In the genomic region with DNA sequence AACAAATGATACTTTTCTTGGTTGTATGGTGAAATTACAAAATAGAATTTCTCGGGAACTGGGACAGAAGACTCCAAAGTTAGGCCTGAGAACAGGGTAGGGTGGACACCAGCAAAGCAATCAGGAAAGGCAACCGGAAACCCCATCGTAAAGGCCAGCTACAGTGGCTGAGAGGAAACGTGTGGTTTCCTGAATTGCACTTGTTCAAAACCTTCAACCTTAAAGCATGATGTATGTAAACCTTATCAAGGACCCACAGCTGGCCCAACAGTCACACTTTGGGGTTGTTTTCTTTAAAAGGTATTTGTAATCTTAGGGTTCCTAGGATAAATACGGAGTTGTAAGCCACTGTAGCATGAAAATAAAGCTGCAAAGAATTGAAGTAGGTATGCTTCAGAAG, we compare ENCODE assay signal across 18 cellular contexts. TPM values are rescaled to one million over a fixed set of nuclear protein-coding genes. Genes with fewer than 3 reads are reported as not detected.
DNase-seq lines count a peak whose midpoint lies in the region; ATAC-seq and TF ChIP-seq lines count a peak whose summit lies in the region.
"Had no signal": no experiment of that assay in that cellular context is flagged by ENCODE, and none has a peak within 500 bp of the region (broad histone marks: within the 10 kb centered on the region; RNA-seq: fewer than 3 reads in every experiment).

No MANE protein-coding gene starts in this region.

- H3K79me2 ChIP-seq in smooth muscle cell (ENCODE audit: low read depth), result no peaks in the 10 kb centered on the region

- H2AFZ ChIP-seq in smooth muscle cell (ENCODE audit: low read depth), result no peak overlapping the region
- H2AFZ ChIP-seq: PC-9 had no signal

- no peak overlapping the region for H3K4me2 ChIP-seq in smooth muscle cell
- H3K4me2 ChIP-seq: PC-9 had no signal

- H3K4me1 Mint-ChIP-seq in T-helper 1 cell treated with Interleukin-12 subunit alpha and Interleukin-12 subunit beta and Interleukin-4 antibody, amounts not matched to agents 30 μg/mL and 1 μg/mL, for 36 hours (ENCODE audit: low read depth), result peaks cover 34% of the 10 kb centered on the region
- H3K4me1 Mint-ChIP-seq in natural killer cell, result peaks cover 66 to 73% of the 10 kb centered on the region in 2 donors

- intact Hi-C loops in natural killer cell (cut with micrococcal nuclease) (loop anchor here (5.0 kb wide), 1 partner anchor 62 kb away; no protein-coding TSS in a partner anchor), transverse colon (cut with DNase I; ENCODE audit: low total_unique reads) (no loop called here)

- no peaks in the 10 kb centered on the region for H3K9me3 Mint-ChIP-seq in T-helper 1 cell treated with Interleukin-12 subunit alpha and Interleukin-12 subunit beta and Interleukin-4 antibody, amounts not matched to agents 30 μg/mL and 1 μg/mL, for 36 hours
- H3K9me3 Mint-ChIP-seq in natural killer cell, result no peaks in the 10 kb centered on the region
- H3K9me3 Mint-ChIP-seq: CD4-positive, alpha-beta T cell had no signal

- TF ChIP-seq CTCF in natural killer cell (IDR thresholded peaks at IDR 0.05) (no peak), transverse colon (IDR thresholded peaks at IDR 0.05) (no peak), smooth muscle cell (IDR thresholded peaks at IDR 0.05; ENCODE audit: borderline replicate concordance, insufficient read depth, poor library complexity, severe bottlenecking) (no peak)

- WGBS in transverse colon (ENCODE audit: low coverage in 1 of 2), 2 donors, result 39 to 49% methylated on average over 5 of the region's 5 CpGs
- WGBS in smooth muscle cell (ENCODE audit: low lambda C conversion rate), result 80% methylated on average over 5 of the region's 5 CpGs

- H3K4me3 Mint-ChIP-seq in T-helper 1 cell treated with Interleukin-12 subunit alpha and Interleukin-12 subunit beta and Interleukin-4 antibody, amounts not matched to agents 30 μg/mL and 1 μg/mL, for 36 hours, result peak overlapping the region; percentile 9
- peak overlapping the region; percentile 99 for H3K4me3 Mint-ChIP-seq in natural killer cell
- H3K4me3 Mint-ChIP-seq: activated naive CD8-positive, alpha-beta T cell; CD4-positive, alpha-beta T cell; WTC11 had no signal

- peaks cover 54% of the 10 kb centered on the region for H3K27me3 Mint-ChIP-seq in T-helper 1 cell treated with Interleukin-12 subunit alpha and Interleukin-12 subunit beta and Interleukin-4 antibody, amounts not matched to agents 30 μg/mL and 1 μg/mL, for 36 hours (ENCODE audit: low read depth)
- no peaks in the 10 kb centered on the region for H3K27me3 Mint-ChIP-seq in natural killer cell (ENCODE audit: low read depth in 2 of 2)

- no peaks in the 10 kb centered on the region for H3K9me3 ChIP-seq in transverse colon
- H3K9me3 ChIP-seq in smooth muscle cell (replicated peaks; ENCODE audit: low read depth), result no peaks in the 10 kb centered on the region

- peaks cover 19% of the 10 kb centered on the region for H3K27me3 ChIP-seq in transverse colon
- peaks cover 62% of the 10 kb centered on the region for H3K27me3 ChIP-seq in smooth muscle cell (ENCODE audit: low read depth)

- H3K36me3 ChIP-seq in transverse colon (no peaks in the 10 kb centered on the region), smooth muscle cell (ENCODE audit: low read depth) (no peaks in the 10 kb centered on the region)
- H3K36me3 ChIP-seq: cardiac muscle cell had no signal

- peaks cover 12% of the 10 kb centered on the region for H3K36me3 Mint-ChIP-seq in T-helper 1 cell treated with Interleukin-12 subunit alpha and Interleukin-12 subunit beta and Interleukin-4 antibody, amounts not matched to agents 30 μg/mL and 1 μg/mL, for 36 hours (ENCODE audit: low read depth)
- peaks cover 24% of the 10 kb centered on the region for H3K36me3 Mint-ChIP-seq in natural killer cell

- peaks cover 0 to 39% (median 15%) of the 10 kb centered on the region in 4 donors for H3K4me1 ChIP-seq in transverse colon
- H3K4me1 ChIP-seq in smooth muscle cell (ENCODE audit: low read depth), result no peaks in the 10 kb centered on the region

- no peak overlapping the region for H3K4me3 ChIP-seq in transverse colon
- no peak overlapping the region for H3K4me3 ChIP-seq in smooth muscle cell
- H3K4me3 ChIP-seq: cardiac muscle cell, PC-9 had no signal

- TF ChIP-seq EP300 in transverse colon (IDR thresholded peaks at IDR 0.05; ENCODE audit: low read depth), result no peak

- in situ Hi-C loops in transverse colon (cut with MboI; ENCODE audit: low pct_ligation_motif_present in 1 of 4, low pct_unique_long_range_greater_than_20kb in 1 of 4, low sequenced_read_pairs in 3 of 4), result loop anchor here in 2 of 4 donors (25.0 kb wide), 2 partner anchors 253 to 278 kb away; a partner anchor contains a TSS

- H3K9ac ChIP-seq in smooth muscle cell (ENCODE audit: low read depth), result no peak overlapping the region

- H3K27ac ChIP-seq in transverse colon, result no peak overlapping the region
- no peak overlapping the region for H3K27ac ChIP-seq in smooth muscle cell (ENCODE audit: low read depth)
- H3K27ac ChIP-seq: cardiac muscle cell, PC-9 had no signal

- no peak for TF ChIP-seq POLR2A in transverse colon (IDR thresholded peaks at IDR 0.05)

- ATAC-seq in GM21529 (IDR thresholded peaks at IDR 0.05; ENCODE audit: unreplicated experiment) (peak; percentile 62), natural killer cell (peak; percentile 8 to 47 (median 34)), HG02759 (IDR thresholded peaks at IDR 0.05; ENCODE audit: unreplicated experiment) (no peak)
- ATAC-seq: WTC11 had no signal

- H3F3A ChIP-seq in smooth muscle cell (ENCODE audit: low read depth), result no peaks in the 10 kb centered on the region

- DNase-seq in T-helper 1 cell (no peak), NOMO-1 treated with dmso at 0.1 percent for 144 hours (lab: John Stamatoyannopoulos, UW; ENCODE audit: unreplicated experiment) (peak; percentile 25), natural killer cell (no peak), transverse colon (no peak), smooth muscle cell (lab: John Stamatoyannopoulos, UW; ENCODE audit: unreplicated experiment) (no peak)
- DNase-seq: CD4-positive, alpha-beta T cell; effector memory CD4-positive, alpha-beta T cell; NCI-H1417 treated with DMSO at 0.1 percent for 48 hours; NCI-H2227 treated with DMSO at 0.1 percent for 48 hours; PC-9; stimulated activated CD4-positive, alpha-beta T cell treated with anti-CD3 and anti-CD28 coated beads, Interleukin-15, amount 100 ng/mL, for 24 hours had no signal

- no peak overlapping the region for H3K27ac Mint-ChIP-seq in T-helper 1 cell treated with Interleukin-12 subunit alpha and Interleukin-12 subunit beta and Interleukin-4 antibody, amounts not matched to agents 30 μg/mL and 1 μg/mL, for 36 hours
- H3K27ac Mint-ChIP-seq in natural killer cell, result peak overlapping the region; percentile 95 to 100
- H3K27ac Mint-ChIP-seq: activated naive CD8-positive, alpha-beta T cell; CD4-positive, alpha-beta T cell; WTC11 had no signal

- no peaks in the 10 kb centered on the region for H4K20me1 ChIP-seq in smooth muscle cell (ENCODE audit: low read depth)

RNA-seq across cellular contexts. Expression of a gene that starts 2.2 kb away (rescaled TPM):
- 100 to 1,000 TPM; 106 to 140 (median 112) TPM for total RNA-seq in natural killer cell
- 10 to 100 TPM; 12.3 to 30.1 (median 28.3) TPM for total RNA-seq in transverse colon
- not detected in 2 replicates for total RNA-seq in smooth muscle cell
- not detected in 2 replicates for polyA plus RNA-seq in smooth muscle cell
- total RNA-seq: cardiac muscle cell, fibroblast of villous mesenchyme, PC-9 had no signal
- polyA plus RNA-seq: cardiac muscle cell had no signal

RNA-seq across cellular contexts. Expression of a gene that starts 48.9 kb away (rescaled TPM):
- total RNA-seq in natural killer cell (10 to 100 TPM; 55.3 to 67.9 (median 60.6) TPM), transverse colon (1 to 10 TPM; 1.1 to 9.4 (median 4.9) TPM), smooth muscle cell (17.7 and 36.4 TPM in 2 replicates)
- 23.2 and 24.6 TPM in 2 replicates for polyA plus RNA-seq in smooth muscle cell
- total RNA-seq: cardiac muscle cell had no signal
- polyA plus RNA-seq: cardiac muscle cell had no signal

Comparison
In these comparisons a context has a peak if more than half of its experiments do, and no peak if none do; other contexts are left out.
1. RNA of a gene that starts 2.2 kb away (total RNA-seq): 106 to 140 TPM in natural killer cell and 12.3 to 30.1 TPM in transverse colon; not detected in smooth muscle cell; every median in the first group is over 10 times any median in the second.